8 cellular contexts compared by ENCODE assay signal in genomic region chr5:38994329-38994927, GRCh38.
A peak's percentile ranks its signal among the peaks of the same experiment; 100 is the strongest.
DNase-seq lines count a peak whose midpoint lies in the region; ATAC-seq, FAIRE-seq and TF ChIP-seq lines count a peak whose summit lies in the region.

No MANE protein-coding gene starts in this region.

- H3K4me1 ChIP-seq in spleen: no peaks in the 10 kb centered on the region

- ATAC-seq in GM19395 (IDR thresholded peaks at IDR 0.05; ENCODE audit: unreplicated experiment): peak; percentile 84

- 44 to 57% (median 51%) methylated on average over 5 of the region's 5 CpGs for WGBS in spleen, 5 donors

- peak; percentile 9 for DNase-seq in CMK (ENCODE audit: low read depth)
- DNase-seq in NCI-H2107 (lab: John Stamatoyannopoulos, UW): peak; percentile 20
- peak; percentile 33 for DNase-seq in amniotic stem cell (lab: John Stamatoyannopoulos, UW)
- DNase-seq in hepatic stellate cell (ENCODE audit: low spot score): peak; percentile 17
- no peak for DNase-seq in spleen
- DNase-seq in GM19239 (ENCODE audit: insufficient read length, low spot score): no peak
- no peak for DNase-seq in DMS153 treated with DMSO at 0.1 percent for 48 hours (lab: John Stamatoyannopoulos, UW; ENCODE audit: unreplicated experiment)

- no peak for TF ChIP-seq POLR2A in spleen (IDR thresholded peaks at IDR 0.05)

- peak in 8 of 11 experiments; percentile 22 to 59 (median 39) for TF ChIP-seq CTCF in spleen (IDR thresholded peaks at IDR 0.05 in 8 of 11, conservative IDR thresholded peaks at IDR 0.05 in 3 of 11)

- peaks cover 0 to 3% (median 0%) of the 10 kb centered on the region in 8 donors for H3K9me3 ChIP-seq in spleen

- H3K4me3 ChIP-seq in spleen: no peak overlapping the region

- no peaks in the 10 kb centered on the region for H3K27me3 ChIP-seq in spleen (replicated peaks in 1 of 7)

- intact Hi-C loops in spleen (cut with DNase I; ENCODE audit: low total_unique reads): loop anchor here (10.0 kb wide), 1 partner anchor 90 kb away; no protein-coding TSS in a partner anchor

- H3K36me3 ChIP-seq in spleen: peaks cover 0 to 67% (median 12%) of the 10 kb centered on the region in 6 donors

- FAIRE-seq in GM19239 (lab: Jason Lieb, UNC): no peak

- H3K27ac ChIP-seq in spleen: no peak overlapping the region

Comparison
In these comparisons a context has a peak if more than half of its experiments do, and no peak if none do; other contexts are left out.
1. DNase-seq: peak in CMK (single experiment), NCI-H2107 (single experiment), amniotic stem cell (single experiment) and hepatic stellate cell (single experiment); none in spleen (single experiment), GM19239 (single experiment) and DMS153 treated with DMSO at 0.1 percent for 48 hours (single experiment).